In the genomic region with DNA sequence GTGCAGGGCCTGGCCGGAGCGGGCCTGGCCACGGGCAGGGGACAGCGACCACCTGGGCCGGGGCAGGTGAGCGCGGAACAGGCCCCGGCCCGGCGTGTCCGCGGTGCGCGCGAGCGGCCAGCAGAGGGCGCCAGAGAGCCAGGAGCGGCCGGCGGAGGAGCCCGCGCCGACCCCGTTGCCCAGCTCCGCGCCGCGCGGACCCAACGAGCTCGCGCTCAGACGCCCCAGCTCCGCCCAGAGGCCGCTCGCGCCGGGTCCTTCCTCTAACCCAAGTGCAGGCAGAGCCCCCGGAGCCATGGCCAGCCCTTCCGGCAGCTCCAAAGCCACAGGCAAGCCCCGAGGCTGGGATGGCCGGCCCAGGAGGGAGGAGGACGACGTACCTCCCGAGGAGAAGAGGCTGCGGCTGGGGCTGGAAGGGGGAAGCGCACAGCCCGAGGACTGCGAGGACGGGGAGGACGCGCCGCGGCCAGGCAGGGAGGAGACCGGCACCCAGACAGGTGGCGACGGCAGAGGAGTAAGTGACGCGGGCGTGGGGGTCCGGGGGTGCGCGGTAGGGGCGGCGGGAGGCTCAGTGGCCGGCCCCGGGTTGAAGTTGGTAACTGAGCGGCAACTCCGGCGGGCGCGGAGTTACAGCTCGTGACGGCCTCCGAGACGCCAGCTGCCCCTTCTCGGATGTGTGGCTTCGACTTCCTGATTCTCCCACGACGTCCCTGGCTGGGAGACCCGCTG, we compare ENCODE assay signal across 8 cellular contexts.
DNase-seq lines count a peak whose midpoint lies in the region; ATAC-seq and TF ChIP-seq lines count a peak whose summit lies in the region.
"Not testable (repeated sequence)": the region's sequence is repeated elsewhere in the genome, so short reads cannot be mapped to it uniquely, and the experiment has no call there.

No MANE protein-coding gene starts in this region.

- H3K4me3 ChIP-seq in OCI-LY7 (ENCODE audit: low read depth, low read length, poor library complexity, severe bottlenecking) = not testable (repeated sequence)
- H3K4me3 ChIP-seq in colonic mucosa (peak overlapping the region; percentile 63), psoas muscle (peak overlapping the region; percentile 57), stomach (peak overlapping the region; percentile 56 to 69 (median 64))

- H3K9me3 ChIP-seq in KOPT-K1 (ENCODE audit: insufficient read depth, low read length, poor library complexity, severe bottlenecking); OCI-LY7 (ENCODE audit: low read length); colonic mucosa; psoas muscle; stomach: not testable (repeated sequence)

- peak overlapping the region; percentile 41; the same call in 1 of the 2 replicates for H3K4me2 ChIP-seq in OCI-LY7 (ENCODE audit: low read length)

- not testable (repeated sequence) for BruUV-seq in OCI-LY7 (replicated peaks; lab: Mats Ljungman, UMichigan)

- H3K79me2 ChIP-seq in OCI-LY7 (ENCODE audit: insufficient read depth, low read depth, low read length) = not testable (repeated sequence)

- WGBS in psoas muscle, 3 donors = 1% methylated on average over 52 to 81 of the region's 81 CpGs
- 0 to 1% (median 1%) methylated on average over 42 to 81 of the region's 81 CpGs for WGBS in stomach, 5 donors

- POLR2A ChIA-PET in OCI-LY7 (lab: Charles Lee) = not testable (repeated sequence)

- TF ChIP-seq POLR2A in stomach (IDR thresholded peaks at IDR 0.05) = not testable (repeated sequence)

- not testable (repeated sequence) for ATAC-seq in psoas muscle

- CTCF ChIA-PET in OCI-LY7 (lab: Charles Lee; ENCODE audit: unreplicated experiment) = not testable (repeated sequence)

- H3K9me2 ChIP-seq in OCI-LY7 (ENCODE audit: insufficient read depth, low read length) = not testable (repeated sequence)

- H2AFZ ChIP-seq in OCI-LY7 (ENCODE audit: low read length) = peak overlapping the region; percentile 31; the same call in 1 of the 2 replicates

- H3K36me3 ChIP-seq in KOPT-K1 (ENCODE audit: insufficient read depth, low read length); OCI-LY7 (ENCODE audit: insufficient read depth, low read length); colonic mucosa; psoas muscle (ENCODE audit: insufficient read depth in 1 of 2, low read depth in 1 of 2); stomach: not testable (repeated sequence)

- TF ChIP-seq EP300 in stomach (IDR thresholded peaks at IDR 0.05) = not testable (repeated sequence)

- peak; percentile 65 for TF ChIP-seq CTCF in OCI-LY7 (conservative IDR thresholded peaks at IDR 0.05; ENCODE audit: low read length)
- peak; percentile 79 for TF ChIP-seq CTCF in colonic mucosa (IDR thresholded peaks at IDR 0.05)
- peak; percentile 76 for TF ChIP-seq CTCF in psoas muscle (IDR thresholded peaks at IDR 0.05)
- peak in 3 of 7 experiments; percentile 86 to 95 (median 92) for TF ChIP-seq CTCF in stomach (IDR thresholded peaks at IDR 0.05)

- H3K9ac ChIP-seq in colonic mucosa (ENCODE audit: low read depth in 2 of 2, low read length in 2 of 2) = peak overlapping the region; percentile 19 to 90

- DNase-seq in DMS79 (lab: John Stamatoyannopoulos, UW) = peak; percentile 1
- peak; percentile 5 for DNase-seq in OCI-LY7 (ENCODE audit: low spot score)
- peak; percentile 8 for DNase-seq in activated CD8-positive, alpha-beta memory T cell treated with anti-CD3 and anti-CD28 coated beads, Interleukin-2, amount 50 U/mL, for 1 hour (ENCODE audit: extremely low read depth)
- DNase-seq in colonic mucosa = peak; percentile 88
- DNase-seq in iPS-NIHi7 (ENCODE audit: extremely low spot score) = peak; percentile 78
- DNase-seq in psoas muscle = peak; percentile 76
- peak; percentile 85 for DNase-seq in stomach

- not testable (repeated sequence) for H3K4me1 ChIP-seq in OCI-LY7 (ENCODE audit: insufficient read depth, low read length, poor library complexity, severe bottlenecking); colonic mucosa; psoas muscle
- H3K4me1 ChIP-seq in stomach = peaks cover 0 to 14% (median 12%) of the 10 kb centered on the region in 4 donors

- H3K27ac ChIP-seq in KOPT-K1 (ENCODE audit: low read depth, low read length, poor library complexity, severe bottlenecking) (peak overlapping the region; percentile 88), colonic mucosa (peak overlapping the region; percentile 55), stomach (peak overlapping the region; percentile 61 to 82 (median 68))
- not testable (repeated sequence) for H3K27ac ChIP-seq in OCI-LY7 (ENCODE audit: low read depth, low read length, poor library complexity, severe bottlenecking); psoas muscle

- intact Hi-C loops in OCI-LY7 (cut with micrococcal nuclease; ENCODE audit: unreplicated experiment); psoas muscle (cut with DNase I); stomach (cut with DNase I; ENCODE audit: low total_unique reads): not testable (repeated sequence)
- intact Hi-C loops in colonic mucosa (cut with DNase I) = loop anchor here (10.0 kb wide), 1 partner anchor 73 kb away; no protein-coding TSS in a partner anchor

- H3K27me3 ChIP-seq in colonic mucosa; psoas muscle (ENCODE audit: insufficient read depth in 3 of 3, low read length in 2 of 3): not testable (repeated sequence)
- peaks cover 0 to 58% (median 0%) of the 10 kb centered on the region in 3 donors for H3K27me3 ChIP-seq in stomach

- not testable (repeated sequence) for H4K20me1 ChIP-seq in OCI-LY7 (ENCODE audit: insufficient read depth, low read length)

Comparison
In these comparisons a context has a peak if more than half of its experiments do, and no peak if none do; other contexts are left out.
1. DNase-seq: peak in every context shown above with its lines; median percentile 88 in colonic mucosa; 85 in stomach; 78 in iPS-NIHi7; 76 in psoas muscle; 8 in activated CD8-positive, alpha-beta memory T cell treated with anti-CD3 and anti-CD28 coated beads, Interleukin-2, amount 50 U/mL, for 1 hour; 5 in OCI-LY7; 1 in DMS79.